ENCODE assay signal across 18 cellular contexts in the genomic region with DNA sequence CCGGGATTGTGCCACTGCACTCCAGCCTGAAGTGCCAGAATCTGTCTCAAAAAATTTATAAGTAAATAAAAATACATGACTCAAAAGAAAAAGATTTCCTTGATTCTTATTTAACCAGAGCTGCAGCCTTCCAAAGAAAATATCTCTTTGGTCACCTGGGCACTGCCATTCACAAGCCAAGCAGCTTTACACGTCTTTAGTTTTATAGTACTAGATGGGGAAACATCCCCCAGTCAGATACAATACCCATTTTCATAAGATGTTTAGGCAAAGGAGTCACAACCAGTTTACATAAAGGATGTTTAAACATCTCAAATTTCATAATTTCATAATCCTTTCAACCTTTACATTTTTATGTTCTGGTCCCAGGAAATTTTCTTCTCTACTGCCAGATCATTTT. TPM values are rescaled to one million over a fixed set of nuclear protein-coding genes. Genes with fewer than 3 reads are reported as not detected.
DNase-seq lines count a peak whose midpoint lies in the region.
"Had no signal": no experiment of that assay in that cellular context is flagged by ENCODE, and none has a peak within 500 bp of the region (broad histone marks: within the 10 kb centered on the region; RNA-seq: fewer than 3 reads in every experiment).

No MANE protein-coding gene starts in this region.

- DNase-seq in DMS53 (lab: John Stamatoyannopoulos, UW) (peak; percentile 5), DMS53 treated with DMSO at 0.1 percent for 48 hours (lab: John Stamatoyannopoulos, UW; ENCODE audit: unreplicated experiment) (no peak), M059J (ENCODE audit: low read depth) (peak; percentile 9), adipocyte (ENCODE audit: low read depth) (peak; percentile 19), DMS153 treated with DMSO at 0.1 percent for 48 hours (lab: John Stamatoyannopoulos, UW; ENCODE audit: unreplicated experiment) (no peak), CD1c-positive myeloid dendritic cell (ENCODE audit: extremely low spot score) (no peak), NOMO-1 treated with DMSO at 0.1 percent for 48 hours (lab: John Stamatoyannopoulos, UW; ENCODE audit: unreplicated experiment) (no peak)
- DNase-seq: ACHN; AML-193; BE2C; Caco-2; CD4-positive, alpha-beta memory T cell; DMS153; DND-41; GM23248; H7; HCEC 1CT had no signal

- H3K27me3 ChIP-seq in adipocyte (replicated peaks; ENCODE audit: control insufficient read depth, insufficient read depth, low read length), result no peaks in the 10 kb centered on the region
- H3K27me3 ChIP-seq: BE2C; BLaER1 treated with 17β-estradiol and CSF1 and Interleukin-3, amounts not matched to agents 10 nM and 100 nM had no signal

- H3K9ac ChIP-seq in adipocyte (ENCODE audit: low read length), result no peak overlapping the region
- H3K9ac ChIP-seq: BLaER1 treated with 17β-estradiol and CSF1 and Interleukin-3, amounts not matched to agents 10 nM and 100 nM; GM23248 had no signal

- H3K4me3 ChIP-seq in adipocyte (ENCODE audit: low read length), result no peak overlapping the region
- H3K4me3 ChIP-seq: BLaER1 treated with 17β-estradiol and CSF1 and Interleukin-3, amounts not matched to agents 10 nM and 100 nM; GM23248 had no signal

- H3K4me1 ChIP-seq in adipocyte (ENCODE audit: control insufficient read depth, insufficient read depth, low read length), result no peaks in the 10 kb centered on the region
- H3K4me1 ChIP-seq: BE2C; BLaER1 treated with 17β-estradiol and CSF1 and Interleukin-3, amounts not matched to agents 10 nM and 100 nM had no signal

- H3K36me3 ChIP-seq in adipocyte (ENCODE audit: control insufficient read depth, insufficient read depth, low read length, severe bottlenecking), result no peaks in the 10 kb centered on the region
- H3K36me3 ChIP-seq: BE2C; BLaER1 treated with 17β-estradiol and CSF1 and Interleukin-3, amounts not matched to agents 10 nM and 100 nM had no signal

- H3K9me3 ChIP-seq in adipocyte (ENCODE audit: control insufficient read depth, low read length), result no peaks in the 10 kb centered on the region
- H3K9me3 ChIP-seq: BE2C had no signal

RNA-seq across cellular contexts. Expression of gene OXCT1, which starts 13.7 kb away (rescaled TPM):
- 17.8 and 23.5 TPM in 2 replicates for total RNA-seq in M059J (2014; rRNA removed; shearing (Covaris generic))

RNA-seq across cellular contexts. Expression of gene RIMOC1, which starts 20.2 kb away (rescaled TPM):
- 21.9 and 23.8 TPM in 2 replicates for total RNA-seq in M059J (2014; rRNA removed; shearing (Covaris generic))

RNA-seq across cellular contexts. Expression of gene FBXO4, which starts 41.1 kb away (rescaled TPM):
- 7.1 and 12.1 TPM in 2 replicates for total RNA-seq in M059J (2014; rRNA removed; shearing (Covaris generic))

Comparison
In these comparisons a context has a peak if more than half of its experiments do, and no peak if none do; other contexts are left out.
1. DNase-seq: peak in DMS53 (single experiment), M059J (single experiment) and adipocyte (single experiment); none in DMS53 treated with DMSO at 0.1 percent for 48 hours (single experiment), DMS153 treated with DMSO at 0.1 percent for 48 hours (single experiment), CD1c-positive myeloid dendritic cell (single experiment) and NOMO-1 treated with DMSO at 0.1 percent for 48 hours (single experiment).